8 cellular contexts compared by ENCODE assay signal in the genomic region with DNA sequence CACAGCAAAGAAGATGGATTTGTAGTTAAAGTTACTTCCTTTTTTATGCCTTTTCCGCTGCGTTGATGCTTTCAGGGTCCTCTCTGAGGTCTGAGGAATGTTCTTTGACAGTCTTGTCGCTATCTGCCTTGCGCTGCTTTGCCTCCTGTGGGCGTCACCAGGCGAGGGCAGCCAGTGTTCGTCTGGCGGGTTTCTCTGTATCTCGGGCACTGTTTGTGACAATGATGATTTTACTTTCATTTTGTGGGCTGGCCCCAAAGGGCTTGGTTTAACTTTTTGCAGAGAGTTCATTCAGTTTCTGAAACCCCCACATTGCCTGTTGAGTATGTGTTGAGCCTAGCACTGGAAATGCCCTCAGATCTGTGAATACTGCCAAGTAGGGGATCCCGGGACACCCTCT. TPM values are rescaled to one million over a fixed set of nuclear protein-coding genes. Genes with fewer than 3 reads are reported as not detected.
DNase-seq lines count a peak whose midpoint lies in the region; ATAC-seq and TF ChIP-seq lines count a peak whose summit lies in the region.

No MANE protein-coding gene starts in this region.

- peaks cover 37% of the 10 kb centered on the region for H3K36me3 Mint-ChIP-seq in activated CD4-positive, alpha-beta memory T cell treated with anti-CD3 and anti-CD28 coated beads, Interleukin-2, amount 10 ng/mL, durations not matched to agents 7 days and 5 days (ENCODE audit: low read depth)

- 60% methylated on average over 4 of the region's 10 CpGs for WGBS in esophagus muscularis mucosa

- H3K27ac Mint-ChIP-seq in activated CD4-positive, alpha-beta memory T cell treated with anti-CD3 and anti-CD28 coated beads, Interleukin-2, amount 10 ng/mL, durations not matched to agents 7 days and 5 days = peak overlapping the region; percentile 79

- H3K9me3 Mint-ChIP-seq in activated CD4-positive, alpha-beta memory T cell treated with anti-CD3 and anti-CD28 coated beads, Interleukin-2, amount 10 ng/mL, durations not matched to agents 7 days and 5 days = no peaks in the 10 kb centered on the region

- CTCF ChIA-PET in activated CD4-positive, alpha-beta memory T cell treated with anti-CD3 and anti-CD28 coated beads, Interleukin-2, amount 10 ng/mL, durations not matched to agents 7 days and 5 days (lab: Charles Lee) = interaction anchor here (1.1 to 4.5 kb wide), 4 partner anchors 8 to 154 kb away, joined by 3 to 23 read pairs (median 5); no protein-coding TSS in a partner anchor

- no peak for TF ChIP-seq EP300 in esophagus muscularis mucosa (IDR thresholded peaks at IDR 0.05)

- peaks cover 0 to 23% (median 11%) of the 10 kb centered on the region in 4 donors for H3K36me3 ChIP-seq in esophagus muscularis mucosa
- H3K36me3 ChIP-seq in HAP-1 (replicated peaks) = peaks cover 34% of the 10 kb centered on the region

- H3K4me3 ChIP-seq in esophagus muscularis mucosa (peak overlapping the region; percentile 14 to 26 (median 24)), HAP-1 (no peak overlapping the region)

- intact Hi-C loops in esophagus muscularis mucosa (cut with DNase I) = no loop called here

- no peaks in the 10 kb centered on the region for H3K9me3 ChIP-seq in esophagus muscularis mucosa
- no peaks in the 10 kb centered on the region for H3K9me3 ChIP-seq in HAP-1

- DNase-seq in activated CD4-positive, alpha-beta memory T cell treated with anti-CD3 and anti-CD28 coated beads, Interleukin-2, amount 10 ng/mL, durations not matched to agents 7 days and 5 days = peak; percentile 75
- no peak for DNase-seq in esophagus muscularis mucosa (ENCODE audit: extremely low spot score)
- peak; percentile 51 to 54 for DNase-seq in stimulated activated CD4-positive, alpha-beta T cell treated with anti-CD3 and anti-CD28 coated beads, Interleukin-2, amount 100 ng/mL, for 48 hours
- no peak for DNase-seq in NCI-H1417 treated with DMSO at 0.1 percent for 48 hours (lab: John Stamatoyannopoulos, UW)
- no peak for DNase-seq in HAP-1 (ENCODE audit: low spot score in 2 of 2)
- no peak for DNase-seq in COLO668 (lab: John Stamatoyannopoulos, UW; ENCODE audit: unreplicated experiment)

- TF ChIP-seq POLR2A in esophagus muscularis mucosa (IDR thresholded peaks at IDR 0.05; ENCODE audit: low read depth) = no peak

- H3K27me3 ChIP-seq in esophagus muscularis mucosa (no peaks in the 10 kb centered on the region), HAP-1 (ENCODE audit: low read depth) (no peaks in the 10 kb centered on the region)

- POLR2A ChIA-PET in activated CD4-positive, alpha-beta memory T cell treated with anti-CD3 and anti-CD28 coated beads, Interleukin-2, amount 10 ng/mL, durations not matched to agents 7 days and 5 days (lab: Charles Lee) = interaction anchor here (1.8 to 2.0 kb wide), 2 partner anchors 12 to 25 kb away, joined by 5 to 6 read pairs; partner anchors contain the start of gene SACM1L

- no peak overlapping the region for H3K27ac ChIP-seq in esophagus muscularis mucosa (replicated peaks in 1 of 4)

- TF ChIP-seq CTCF in esophagus muscularis mucosa (IDR thresholded peaks at IDR 0.05) = no peak

- peaks cover 41 to 63% (median 55%) of the 10 kb centered on the region in 4 donors for H3K4me1 ChIP-seq in esophagus muscularis mucosa
- no peaks in the 10 kb centered on the region for H3K4me1 ChIP-seq in HAP-1

- peaks cover 55% of the 10 kb centered on the region for H3K4me1 Mint-ChIP-seq in activated CD4-positive, alpha-beta memory T cell treated with anti-CD3 and anti-CD28 coated beads, Interleukin-2, amount 10 ng/mL, durations not matched to agents 7 days and 5 days

- no peaks in the 10 kb centered on the region for H3K27me3 Mint-ChIP-seq in activated CD4-positive, alpha-beta memory T cell treated with anti-CD3 and anti-CD28 coated beads, Interleukin-2, amount 10 ng/mL, durations not matched to agents 7 days and 5 days

- ATAC-seq in GM19043 (IDR thresholded peaks at IDR 0.05; ENCODE audit: low read depth, unreplicated experiment) (peak; percentile 74), HG03354 (IDR thresholded peaks at IDR 0.05; ENCODE audit: poor library complexity, severe bottlenecking, unreplicated experiment) (peak; percentile 90)

- in situ Hi-C loops in HAP-1 (cut with MboI; ENCODE audit: low sequenced_read_pairs) = loop anchor here (25.0 kb wide), 1 partner anchor 452 kb away; no protein-coding TSS in a partner anchor

- H3K4me3 Mint-ChIP-seq in activated CD4-positive, alpha-beta memory T cell treated with anti-CD3 and anti-CD28 coated beads, Interleukin-2, amount 10 ng/mL, durations not matched to agents 7 days and 5 days = peak overlapping the region; percentile 77

RNA-seq across cellular contexts. Expression of gene SACM1L, which starts 24.6 kb away (rescaled TPM):
- 100 to 1,000 TPM; 101 to 103 TPM for total RNA-seq in activated CD4-positive, alpha-beta memory T cell treated with anti-CD3 and anti-CD28 coated beads, Interleukin-2, amount 10 ng/mL, durations not matched to agents 7 days and 5 days
- 10 to 100 TPM; 33.2 to 37.4 (median 36.2) TPM for total RNA-seq in esophagus muscularis mucosa

Comparison
In these comparisons a context has a peak if more than half of its experiments do, and no peak if none do; other contexts are left out.
1. DNase-seq: peak in activated CD4-positive, alpha-beta memory T cell treated with anti-CD3 and anti-CD28 coated beads, Interleukin-2, amount 10 ng/mL, durations not matched to agents 7 days and 5 days (single experiment) and stimulated activated CD4-positive, alpha-beta T cell treated with anti-CD3 and anti-CD28 coated beads, Interleukin-2, amount 100 ng/mL, for 48 hours (2 of 2); none in esophagus muscularis mucosa (single experiment), NCI-H1417 treated with DMSO at 0.1 percent for 48 hours (single experiment), HAP-1 (0 of 2) and COLO668 (single experiment).